In genomic region chr14:61321385-61322010, GRCh38 we compare ENCODE assay signal across 1 cellular context.
A peak's percentile ranks its signal among the peaks of the same experiment; 100 is the strongest.
TF ChIP-seq lines count a peak whose summit lies in the region.

Gene PRKCH, plus strand, starts transcription at chr14:61321579. Its CDS starts 523 bp downstream, at chr14:61322102.

TF ChIP-seq in K562, 482 proteins besides CTCF, POLR2A, EP300 and RAD21 (continued from another document):
- peak; percentile 33 for TF ChIP-seq TBP (optimal IDR thresholded peaks at IDR 0.05; ENCODE audit: low read depth, low read length)
- no peak for TF ChIP-seq FOXJ2 (tag; IDR thresholded peaks at IDR 0.05)
- TF ChIP-seq ELF2 (CRISPR knock-in tag; IDR thresholded peaks at IDR 0.05) = 0 out of 2 replicates have a peak, but pooled peaks have one; percentile 43
- TF ChIP-seq EWSR1 (IDR thresholded peaks at IDR 0.05; ENCODE audit: borderline replicate concordance, low read depth, partially characterized antibody) = no peak
- TF ChIP-seq ELF1 (tag; IDR thresholded peaks at IDR 0.05) = peak; percentile 63; the same call in 1 of the 2 replicates
- peak; percentile 28; the same call in 1 of the 2 replicates for TF ChIP-seq CTBP1 (IDR thresholded peaks at IDR 0.05; ENCODE audit: borderline replicate concordance)
- TF ChIP-seq RBFOX2 (IDR thresholded peaks at IDR 0.05; ENCODE audit: low read depth, low read length) = peak; percentile 72
- no peak for TF ChIP-seq ZNF644 (tag; IDR thresholded peaks at IDR 0.05; ENCODE audit: low read depth)
- no peak for TF ChIP-seq HDAC8 (tag; IDR thresholded peaks at IDR 0.05)
- TF ChIP-seq ARID3A (IDR thresholded peaks at IDR 0.05; ENCODE audit: borderline replicate concordance, low read depth, low read length) = no peak
- no peak for TF ChIP-seq ASH1L (IDR thresholded peaks at IDR 0.05; ENCODE audit: borderline replicate concordance, low read depth, partially characterized antibody)
- TF ChIP-seq NRF1 (conservative IDR thresholded peaks at IDR 0.05 in 1 of 2, IDR thresholded peaks at IDR 0.05 in 1 of 2) = peak in 1 of 2 experiments; percentile 40; a peak in 2 of 4 replicates
- peak; percentile 79 for TF ChIP-seq POLR2G (IDR thresholded peaks at IDR 0.05; ENCODE audit: low read depth, low read length)
- no peak for TF ChIP-seq SOX6 (IDR thresholded peaks at IDR 0.05)
- TF ChIP-seq HOXB6 (CRISPR knock-in tag; IDR thresholded peaks at IDR 0.05; ENCODE audit: borderline replicate concordance) = no peak
- TF ChIP-seq E2F6 (IDR thresholded peaks at IDR 0.05; ENCODE audit: borderline replicate concordance in 1 of 2, extremely low read depth in 1 of 2, insufficient read depth in 1 of 2, insufficient read length in 1 of 2, low read depth in 1 of 2, low read length in 1 of 2, poor library complexity in 1 of 2, severe bottlenecking in 1 of 2) = peak in 1 of 2 experiments; percentile 61
- 0 out of 2 replicates have a peak, but pooled peaks have one; percentile 8 for TF ChIP-seq NFIC (IDR thresholded peaks at IDR 0.05)
- no peak for TF ChIP-seq HNRNPK (IDR thresholded peaks at IDR 0.05; ENCODE audit: low read depth, low read length, poor library complexity, severe bottlenecking)
- peak; percentile 73 for TF ChIP-seq VEZF1 (CRISPR knock-in tag; IDR thresholded peaks at IDR 0.05)
- TF ChIP-seq CREB3L1 (IDR thresholded peaks at IDR 0.05; ENCODE audit: borderline replicate concordance, low read depth) = peak; percentile 51; the same call in 1 of the 2 replicates
- TF ChIP-seq FOXO4 (CRISPR knock-in tag; IDR thresholded peaks at IDR 0.05) = no peak
- TF ChIP-seq ZBTB33 (CRISPR knock-in tag; IDR thresholded peaks at IDR 0.05) = no peak
- TF ChIP-seq HINFP (tag; conservative IDR thresholded peaks at IDR 0.05; ENCODE audit: low read depth) = no peak
- no peak for TF ChIP-seq ATF4 (CRISPR knock-in tag; IDR thresholded peaks at IDR 0.05)
- no peak for TF ChIP-seq SMARCA5 (IDR thresholded peaks at IDR 0.05)
- TF ChIP-seq IRF9 (tag; IDR thresholded peaks at IDR 0.05) = no peak
- peak; percentile 32 to 67; a peak in 3 of 4 replicates for TF ChIP-seq MAZ (CRISPR knock-in tag; conservative IDR thresholded peaks at IDR 0.05 in 1 of 2, IDR thresholded peaks at IDR 0.05 in 1 of 2)
- TF ChIP-seq ZNF551 (CRISPR knock-in tag; IDR thresholded peaks at IDR 0.05) = no peak
- TF ChIP-seq RFX1 (IDR thresholded peaks at IDR 0.05) = no peak
- no peak for TF ChIP-seq FOXA1 (IDR thresholded peaks at IDR 0.05; ENCODE audit: borderline replicate concordance)
- TF ChIP-seq ZNF512 (tag; IDR thresholded peaks at IDR 0.05) = no peak
- peak; percentile 68; the same call in 1 of the 2 replicates for TF ChIP-seq ZBTB7A (IDR thresholded peaks at IDR 0.05; ENCODE audit: borderline replicate concordance, control insufficient read depth, low read depth, low read length)
